In the genomic region with DNA sequence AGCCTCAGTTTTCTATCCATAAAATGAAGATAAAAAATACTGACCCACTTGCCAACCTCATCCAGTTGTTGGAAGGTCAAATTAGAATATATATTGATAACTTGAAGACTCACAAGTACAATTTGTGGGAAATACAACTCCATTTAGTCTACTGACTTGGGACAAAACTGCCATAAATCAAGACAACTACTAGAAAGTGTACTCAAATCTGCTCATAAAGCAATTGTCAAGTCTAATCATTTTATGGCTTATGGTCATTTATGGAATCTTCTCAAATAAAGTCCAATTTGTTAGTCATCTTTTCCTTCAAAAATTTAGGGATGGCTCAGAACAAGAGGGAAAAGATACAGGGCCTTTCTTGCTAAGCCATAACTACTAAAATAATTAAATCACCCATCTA, we compare ENCODE assay signal across 10 cellular contexts. TPM values are rescaled to one million over a fixed set of nuclear protein-coding genes. Genes with fewer than 3 reads are reported as not detected.
A peak's percentile ranks its signal among the peaks of the same experiment; 100 is the strongest.
DNase-seq lines count a peak whose midpoint lies in the region; TF ChIP-seq lines count a peak whose summit lies in the region.
"Had no signal": no experiment of that assay in that cellular context is flagged by ENCODE, and none has a peak within 500 bp of the region (broad histone marks: within the 10 kb centered on the region; RNA-seq: fewer than 3 reads in every experiment).

No MANE protein-coding gene starts in this region.

- peak overlapping the region in 1 of 3 donors; percentile 34 for H3K27ac Mint-ChIP-seq in IgD-negative memory B cell

- peak overlapping the region in 1 of 2 donors; percentile 42 for H3K9ac ChIP-seq in duodenal mucosa (ENCODE audit: low read depth in 1 of 2, low read length in 2 of 2)
- no peak overlapping the region for H3K9ac ChIP-seq in neural cell (ENCODE audit: low read length)

- H3K9me2 ChIP-seq in neural cell (ENCODE audit: insufficient read depth, low read length): no peaks in the 10 kb centered on the region

- peaks cover 27% of the 10 kb centered on the region for H3K36me3 Mint-ChIP-seq in IgD-negative memory B cell

- H3K79me2 ChIP-seq in neural cell (replicated peaks; ENCODE audit: insufficient read depth, low read length): peaks cover 100% of the 10 kb centered on the region

- H3K4me1 ChIP-seq in BE2C (peaks cover 9% of the 10 kb centered on the region), duodenal mucosa (ENCODE audit: control insufficient read depth in 1 of 2, insufficient read depth in 2 of 2, low read length in 2 of 2) (peaks cover 46 to 58% of the 10 kb centered on the region in 2 donors)

- H3K27ac ChIP-seq in duodenal mucosa (ENCODE audit: low read depth, low read length) (no peak overlapping the region), neural cell (ENCODE audit: low read length) (no peak overlapping the region)

- H4K20me1 ChIP-seq in neural cell (ENCODE audit: insufficient read depth): peaks cover 16% of the 10 kb centered on the region

- H3K4me3 ChIP-seq in BE2C (ENCODE audit: low read depth, low read length) (peak overlapping the region; percentile 95; the same call in 1 of the 2 replicates), duodenal mucosa (ENCODE audit: low read depth in 1 of 2, low read length in 2 of 2) (peak overlapping the region; percentile 62 to 84), neural cell (ENCODE audit: low read length) (peak overlapping the region; percentile 87), H7 (ENCODE audit: insufficient read depth, low read depth, low read length) (no peak overlapping the region)

- peak overlapping the region; percentile 91 for H3K4me2 ChIP-seq in neural cell (ENCODE audit: low read length)

- H3K27me3 ChIP-seq in BE2C (no peaks in the 10 kb centered on the region), duodenal mucosa (ENCODE audit: control insufficient read depth in 1 of 2, insufficient read depth in 2 of 2, low read length in 2 of 2) (no peaks in the 10 kb centered on the region), neural cell (ENCODE audit: insufficient read depth, low read depth, low read length) (no peaks in the 10 kb centered on the region), H7 (ENCODE audit: control insufficient read depth, insufficient read depth, low read length) (no peaks in the 10 kb centered on the region)

- H3K9me3 ChIP-seq in BE2C (no peaks in the 10 kb centered on the region), duodenal mucosa (ENCODE audit: control insufficient read depth in 1 of 2, low read length in 2 of 2) (no peaks in the 10 kb centered on the region), neural cell (ENCODE audit: low read length) (no peaks in the 10 kb centered on the region)

- TF ChIP-seq RAD21 in neural cell (conservative IDR thresholded peaks at IDR 0.05): no peak

- no peaks in the 10 kb centered on the region for H3K9me3 Mint-ChIP-seq in IgD-negative memory B cell

- no peak for TF ChIP-seq CTCF in BE2C (IDR thresholded peaks at IDR 0.05; ENCODE audit: low read depth, low read length)
- no peak for TF ChIP-seq CTCF in neural cell (IDR thresholded peaks at IDR 0.05; ENCODE audit: poor library complexity, severe bottlenecking)
- TF ChIP-seq CTCF in GM20000 (IDR thresholded peaks at IDR 0.05; ENCODE audit: extremely low read depth, missing control alignments): no peak

- DNase-seq in BE2C: no peak
- no peak for DNase-seq in NCI-H187 (lab: John Stamatoyannopoulos, UW)
- no peak for DNase-seq in GM20000 (ENCODE audit: low spot score)
- DNase-seq in NCI-H2171 (lab: John Stamatoyannopoulos, UW): no peak
- no peak for DNase-seq in H7
- DNase-seq: GDM1, NCI-H1694 treated with DMSO at 0.1 percent for 48 hours had no signal

- H3K27me3 Mint-ChIP-seq in IgD-negative memory B cell: no peaks in the 10 kb centered on the region

- peak overlapping the region; percentile 88 to 100 (median 99) for H3K4me3 Mint-ChIP-seq in IgD-negative memory B cell

- peaks cover 15% of the 10 kb centered on the region for H3K36me3 ChIP-seq in BE2C
- peaks cover 11 to 17% of the 10 kb centered on the region in 2 donors for H3K36me3 ChIP-seq in duodenal mucosa (ENCODE audit: control insufficient read depth in 1 of 2, insufficient read depth in 2 of 2, low read length in 2 of 2)
- peaks cover 9% of the 10 kb centered on the region for H3K36me3 ChIP-seq in neural cell (ENCODE audit: insufficient read depth, low read length)
- H3K36me3 ChIP-seq in H7 (replicated peaks; ENCODE audit: control insufficient read depth, insufficient read depth, low read length): peaks cover 4% of the 10 kb centered on the region

- H3F3A ChIP-seq in neural cell (ENCODE audit: insufficient read depth, low read length, poor library complexity, severe bottlenecking): no peaks in the 10 kb centered on the region

- H3K4me1 Mint-ChIP-seq in IgD-negative memory B cell: peaks cover 41 to 56% (median 55%) of the 10 kb centered on the region in 3 donors

- no peak overlapping the region for H2AFZ ChIP-seq in neural cell (ENCODE audit: low read depth, low read length)

- TF ChIP-seq EP300 in neural cell (conservative IDR thresholded peaks at IDR 0.05; ENCODE audit: poor library complexity, severe bottlenecking): no peak

TF ChIP-seq in neural cell, 6 proteins besides CTCF, POLR2A, EP300 and RAD21:
- TF ChIP-seq SMC3 (conservative IDR thresholded peaks at IDR 0.05; ENCODE audit: poor library complexity): no peak
- no peak for TF ChIP-seq MXI1 (conservative IDR thresholded peaks at IDR 0.05; ENCODE audit: poor library complexity, severe bottlenecking)

RNA-seq across cellular contexts. Expression of a gene that starts 7.0 kb away (rescaled TPM):
- polyA plus RNA-seq in BE2C (2012; ENCODE audit: insufficient read depth, insufficient read length, low read depth): 51.7 TPM
- polyA plus RNA-seq in IgD-negative memory B cell (669 TPM), neural cell (12.5 and 12.9 TPM in 2 replicates)
- 25.8 and 30.7 TPM in 2 replicates for polyA minus RNA-seq in neural cell
- total RNA-seq in H7 (2014; rRNA removed; shearing (Covaris generic)): 4.6 and 5.1 TPM in 2 replicates

Comparison
In these comparisons a context has a peak if more than half of its experiments do, and no peak if none do; other contexts are left out.
1. RNA of a gene that starts 7.0 kb away (polyA plus RNA-seq): 669 TPM in IgD-negative memory B cell (single experiment); 12.5 to 12.9 TPM in neural cell; every median in the first group is over 10 times any median in the second.